21 cellular contexts compared by ENCODE assay signal in the genomic region with DNA sequence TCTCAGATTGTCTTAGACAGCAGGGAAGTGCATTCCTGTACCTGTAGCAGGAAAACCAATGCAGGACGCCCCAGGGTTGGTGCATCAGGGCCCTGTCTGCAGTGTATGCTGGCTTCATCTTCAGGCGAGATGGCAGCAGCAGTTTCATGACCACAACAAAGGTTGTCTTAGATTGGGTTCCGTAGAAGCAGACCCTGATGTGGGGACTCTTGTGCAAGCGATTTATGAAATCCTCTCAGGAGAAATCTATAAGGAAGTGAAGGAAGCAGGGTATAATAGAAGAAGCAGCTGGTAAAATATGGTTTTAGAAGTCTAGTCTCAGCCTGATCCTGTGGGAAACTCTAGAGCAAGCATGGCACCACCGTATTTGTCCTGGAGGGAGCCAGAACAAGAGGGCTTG.
"Had no signal": no experiment of that assay in that cellular context is flagged by ENCODE, and none has a peak within 500 bp of the region (broad histone marks: within the 10 kb centered on the region; RNA-seq: fewer than 3 reads in every experiment).

No MANE protein-coding gene starts in this region.

- H3K4me1 ChIP-seq: colonic mucosa, lower lobe of right lung had no signal

- H3K27ac ChIP-seq: body of pancreas, colonic mucosa, epithelial cell of prostate, hepatocyte, lower lobe of right lung had no signal

- H3K36me3 ChIP-seq: colonic mucosa had no signal

- H3K27me3 Mint-ChIP-seq: activated CD8-positive, alpha-beta T cell treated with anti-CD3 and anti-CD28 coated beads for 36 hours; natural killer cell treated with Interleukin-12 subunit alpha and Interleukin-12 subunit beta and Interleukin-15 and Interleukin-18, amount 100 ng/mL, for 72 hours had no signal

- H3K4me3 Mint-ChIP-seq: activated CD8-positive, alpha-beta T cell treated with anti-CD3 and anti-CD28 coated beads for 36 hours; activated naive CD4-positive, alpha-beta T cell treated with anti-CD3 and anti-CD28 coated beads for 36 hours; endodermal cell; natural killer cell treated with Interleukin-12 subunit alpha and Interleukin-12 subunit beta and Interleukin-15 and Interleukin-18, amount 100 ng/mL, for 72 hours had no signal

- DNase-seq: activated CD4-positive, alpha-beta T cell treated with anti-CD3 and anti-CD28 coated beads for 48 hours; activated CD4-positive, CD25-positive, alpha-beta regulatory T cell; activated CD8-positive, alpha-beta T cell treated with anti-CD3 and anti-CD28 coated beads for 36 hours; activated naive CD4-positive, alpha-beta T cell treated with anti-CD3 and anti-CD28 coated beads for 36 hours; activated T-cell treated with anti-CD3 and anti-CD28 coated beads, Interleukin-2, amount 50 U/mL, for 1 hour; body of pancreas; caudate nucleus; colonic mucosa; endodermal cell; foreskin fibroblast; left cardiac atrium; lower lobe of right lung; posterior cingulate gyrus; stimulated activated CD4-positive, alpha-beta T cell treated with anti-CD3 and anti-CD28 coated beads, Interleukin-1b, Interleukin-23, amount 100 ng/mL, for 48 hours; stimulated activated CD8-positive, alpha-beta memory T cell treated with anti-CD3 and anti-CD28 coated beads, Interleukin-4, amount 100 ng/mL, for 48 hours; stimulated activated naive CD4-positive, alpha-beta T cell; T-helper 9 cell had no signal

- H3K9me3 ChIP-seq: body of pancreas, colonic mucosa, lower lobe of right lung had no signal

- ATAC-seq: activated CD8-positive, alpha-beta T cell treated with anti-CD3 and anti-CD28 coated beads for 36 hours; body of pancreas; left cardiac atrium; lower lobe of right lung; natural killer cell treated with Interleukin-12 subunit alpha and Interleukin-12 subunit beta and Interleukin-15 and Interleukin-18, amount 100 ng/mL, for 72 hours had no signal

- H3K27ac Mint-ChIP-seq: activated CD8-positive, alpha-beta T cell treated with anti-CD3 and anti-CD28 coated beads for 36 hours; activated naive CD4-positive, alpha-beta T cell treated with anti-CD3 and anti-CD28 coated beads for 36 hours; activated T-helper 2 cell treated with anti-CD3 and anti-CD28 coated beads, Interferon-gamma antibody, Interleukin-2, Interleukin-4, amounts not matched to agents 10 μg/mL and 5 μg/mL and 100 μg/mL, durations not matched to agents 14 hours and 24 hours and 36 hours; endodermal cell had no signal

- H3K4me3 ChIP-seq: body of pancreas, colonic mucosa, hepatocyte, lower lobe of right lung had no signal

- H3K9me3 Mint-ChIP-seq: activated CD8-positive, alpha-beta T cell treated with anti-CD3 and anti-CD28 coated beads for 36 hours; activated naive CD4-positive, alpha-beta T cell treated with anti-CD3 and anti-CD28 coated beads for 36 hours; activated T-helper 2 cell treated with anti-CD3 and anti-CD28 coated beads, Interferon-gamma antibody, Interleukin-2, Interleukin-4, amounts not matched to agents 10 μg/mL and 5 μg/mL and 100 μg/mL, durations not matched to agents 14 hours and 24 hours and 36 hours; endodermal cell; natural killer cell treated with Interleukin-12 subunit alpha and Interleukin-12 subunit beta and Interleukin-15 and Interleukin-18, amount 100 ng/mL, for 72 hours had no signal

- H3K4me2 ChIP-seq: hepatocyte had no signal

- H3K27me3 ChIP-seq: body of pancreas, colonic mucosa, hepatocyte had no signal
